Comparison of ENCODE assay signal across 10 cellular contexts in genomic region chr13:45297456-45298205, GRCh38. TPM values are rescaled to one million over a fixed set of nuclear protein-coding genes. Genes with fewer than 3 reads are reported as not detected.
DNase-seq lines count a peak whose midpoint lies in the region; ATAC-seq lines count a peak whose summit lies in the region.
"Had no signal": no experiment of that assay in that cellular context is flagged by ENCODE, and none has a peak within 500 bp of the region (broad histone marks: within the 10 kb centered on the region; RNA-seq: fewer than 3 reads in every experiment).

No MANE protein-coding gene starts in this region.

- H3K4me1 Mint-ChIP-seq in activated CD8-positive, alpha-beta T cell treated with anti-CD3 and anti-CD28 coated beads, Interleukin-2, amount 10 ng/mL, durations not matched to agents 7 days and 5 days (ENCODE audit: low read depth) = peaks cover 27% of the 10 kb centered on the region
- H3K4me1 Mint-ChIP-seq in memory B cell = peaks cover 13% of the 10 kb centered on the region

- H3K27ac Mint-ChIP-seq in activated CD8-positive, alpha-beta T cell treated with anti-CD3 and anti-CD28 coated beads, Interleukin-2, amount 10 ng/mL, durations not matched to agents 7 days and 5 days = peak overlapping the region; percentile 85
- H3K27ac Mint-ChIP-seq in memory B cell = no peak overlapping the region

- CTCF ChIA-PET in activated CD8-positive, alpha-beta T cell treated with anti-CD3 and anti-CD28 coated beads, Interleukin-2, amount 10 ng/mL, durations not matched to agents 7 days and 5 days (lab: Charles Lee) = interaction anchor here (0.7 to 3.8 kb wide), 11 partner anchors 9 to 379 kb away, joined by 3 to 30 read pairs (median 4); partner anchors contain the start of gene TPT1

- DNase-seq in stimulated activated CD4-positive, alpha-beta T cell treated with anti-CD3 and anti-CD28 coated beads, Interleukin-15, amount 100 ng/mL, for 24 hours = peak; percentile 34
- no peak for DNase-seq in stimulated activated CD4-positive, alpha-beta T cell treated with anti-CD3 and anti-CD28 coated beads, Interleukin-4, amount 100 ng/mL, for 1 hour
- peak; percentile 40 for DNase-seq in activated CD8-positive, alpha-beta T cell treated with anti-CD3 and anti-CD28 coated beads, Interleukin-2, amount 10 ng/mL, durations not matched to agents 7 days and 5 days
- DNase-seq in memory B cell (ENCODE audit: low spot score in 2 of 2) (no peak), pons (ENCODE audit: low spot score) (no peak)
- DNase-seq: NCI-H1092 had no signal

- POLR2A ChIA-PET in activated CD8-positive, alpha-beta T cell treated with anti-CD3 and anti-CD28 coated beads, Interleukin-2, amount 10 ng/mL, durations not matched to agents 7 days and 5 days (lab: Charles Lee) = interaction anchor here (0.8 to 1.8 kb wide), 2 partner anchors 43 to 178 kb away, joined by 3 to 12 read pairs; partner anchors contain the start of genes GTF2F2 and TPT1

- peak; percentile 77 for ATAC-seq in activated CD8-positive, alpha-beta T cell treated with anti-CD3 and anti-CD28 coated beads, Interleukin-2, amount 10 ng/mL, durations not matched to agents 7 days and 5 days
- ATAC-seq in memory B cell (ENCODE audit: low read depth) (peak; percentile 31), HG03571 (IDR thresholded peaks at IDR 0.05; ENCODE audit: unreplicated experiment) (no peak), GM18867 (IDR thresholded peaks at IDR 0.05; ENCODE audit: unreplicated experiment) (no peak), HG03460 (IDR thresholded peaks at IDR 0.05; ENCODE audit: unreplicated experiment) (no peak)

- H3K9me3 Mint-ChIP-seq in activated CD8-positive, alpha-beta T cell treated with anti-CD3 and anti-CD28 coated beads, Interleukin-2, amount 10 ng/mL, durations not matched to agents 7 days and 5 days (ENCODE audit: insufficient read depth) = no peaks in the 10 kb centered on the region
- no peaks in the 10 kb centered on the region for H3K9me3 Mint-ChIP-seq in memory B cell
- H3K9me3 Mint-ChIP-seq: neural crest cell had no signal

- no peak overlapping the region for H3K4me3 Mint-ChIP-seq in activated CD8-positive, alpha-beta T cell treated with anti-CD3 and anti-CD28 coated beads, Interleukin-2, amount 10 ng/mL, durations not matched to agents 7 days and 5 days
- H3K4me3 Mint-ChIP-seq in memory B cell = no peak overlapping the region
- H3K4me3 Mint-ChIP-seq: neural crest cell had no signal

- peaks cover 2% of the 10 kb centered on the region for H3K27me3 Mint-ChIP-seq in activated CD8-positive, alpha-beta T cell treated with anti-CD3 and anti-CD28 coated beads, Interleukin-2, amount 10 ng/mL, durations not matched to agents 7 days and 5 days (ENCODE audit: low read depth)
- H3K27me3 Mint-ChIP-seq in memory B cell = no peaks in the 10 kb centered on the region

- H3K36me3 Mint-ChIP-seq in activated CD8-positive, alpha-beta T cell treated with anti-CD3 and anti-CD28 coated beads, Interleukin-2, amount 10 ng/mL, durations not matched to agents 7 days and 5 days (ENCODE audit: low read depth) = peaks cover 8% of the 10 kb centered on the region
- H3K36me3 Mint-ChIP-seq in memory B cell = peaks cover 2% of the 10 kb centered on the region

RNA-seq across cellular contexts. Expression of gene TPT1, which starts 43.4 kb away (rescaled TPM):
- total RNA-seq in activated CD8-positive, alpha-beta T cell treated with anti-CD3 and anti-CD28 coated beads, Interleukin-2, amount 10 ng/mL, durations not matched to agents 7 days and 5 days = 1,000 to 10,000 TPM; 3,981 to 4,076 TPM

Comparison
In these comparisons a context has a peak if more than half of its experiments do, and no peak if none do; other contexts are left out.
1. DNase-seq: peak in stimulated activated CD4-positive, alpha-beta T cell treated with anti-CD3 and anti-CD28 coated beads, Interleukin-15, amount 100 ng/mL, for 24 hours (single experiment) and activated CD8-positive, alpha-beta T cell treated with anti-CD3 and anti-CD28 coated beads, Interleukin-2, amount 10 ng/mL, durations not matched to agents 7 days and 5 days (single experiment); none in stimulated activated CD4-positive, alpha-beta T cell treated with anti-CD3 and anti-CD28 coated beads, Interleukin-4, amount 100 ng/mL, for 1 hour (single experiment), memory B cell (0 of 2) and pons (single experiment).
2. ATAC-seq: peak in activated CD8-positive, alpha-beta T cell treated with anti-CD3 and anti-CD28 coated beads, Interleukin-2, amount 10 ng/mL, durations not matched to agents 7 days and 5 days (single experiment) and memory B cell (single experiment); none in HG03571 (single experiment), GM18867 (single experiment) and HG03460 (single experiment).